In genomic region chr1:154276797-154277196, GRCh38 we compare ENCODE assay signal across 2 cellular contexts.
TF ChIP-seq lines count a peak whose summit lies in the region.

No MANE protein-coding gene starts in this region.

TF ChIP-seq in HCT116, 20 proteins besides CTCF, POLR2A, EP300 and RAD21:
- no peak for TF ChIP-seq ZNF274 (IDR thresholded peaks at IDR 0.05; ENCODE audit: low read depth, low read length)
- TF ChIP-seq SP1 (IDR thresholded peaks at IDR 0.05; ENCODE audit: low read depth) = no peak
- no peak for TF ChIP-seq ZFX (IDR thresholded peaks at IDR 0.05)

TF ChIP-seq in HEK293T, 16 proteins besides CTCF, POLR2A, EP300 and RAD21:
- TF ChIP-seq FOXA1 (IDR thresholded peaks at IDR 0.05) (no peak), L3MBTL2 (conservative IDR thresholded peaks at IDR 0.05) (no peak), NFRKB (IDR thresholded peaks at IDR 0.05) (no peak), BHLHE40 (IDR thresholded peaks at IDR 0.05; ENCODE audit: borderline replicate concordance) (no peak), TARDBP (IDR thresholded peaks at IDR 0.05) (no peak), SP1 (IDR thresholded peaks at IDR 0.05) (no peak), HDGF (IDR thresholded peaks at IDR 0.05; ENCODE audit: borderline replicate concordance) (no peak), LEF1 (IDR thresholded peaks at IDR 0.05; ENCODE audit: borderline replicate concordance) (no peak), ELF4 (IDR thresholded peaks at IDR 0.05) (no peak), FOXM1 (IDR thresholded peaks at IDR 0.05; ENCODE audit: borderline replicate concordance) (no peak), ZNF384 (IDR thresholded peaks at IDR 0.05) (no peak), CTBP1 (IDR thresholded peaks at IDR 0.05; ENCODE audit: borderline replicate concordance) (no peak), SUZ12 (IDR thresholded peaks at IDR 0.05) (no peak), PKNOX1 (IDR thresholded peaks at IDR 0.05) (no peak), FOXK2 (IDR thresholded peaks at IDR 0.05) (no peak), ARNT (IDR thresholded peaks at IDR 0.05) (no peak)
